ENCODE assay signal across 9 cellular contexts in the genomic region with DNA sequence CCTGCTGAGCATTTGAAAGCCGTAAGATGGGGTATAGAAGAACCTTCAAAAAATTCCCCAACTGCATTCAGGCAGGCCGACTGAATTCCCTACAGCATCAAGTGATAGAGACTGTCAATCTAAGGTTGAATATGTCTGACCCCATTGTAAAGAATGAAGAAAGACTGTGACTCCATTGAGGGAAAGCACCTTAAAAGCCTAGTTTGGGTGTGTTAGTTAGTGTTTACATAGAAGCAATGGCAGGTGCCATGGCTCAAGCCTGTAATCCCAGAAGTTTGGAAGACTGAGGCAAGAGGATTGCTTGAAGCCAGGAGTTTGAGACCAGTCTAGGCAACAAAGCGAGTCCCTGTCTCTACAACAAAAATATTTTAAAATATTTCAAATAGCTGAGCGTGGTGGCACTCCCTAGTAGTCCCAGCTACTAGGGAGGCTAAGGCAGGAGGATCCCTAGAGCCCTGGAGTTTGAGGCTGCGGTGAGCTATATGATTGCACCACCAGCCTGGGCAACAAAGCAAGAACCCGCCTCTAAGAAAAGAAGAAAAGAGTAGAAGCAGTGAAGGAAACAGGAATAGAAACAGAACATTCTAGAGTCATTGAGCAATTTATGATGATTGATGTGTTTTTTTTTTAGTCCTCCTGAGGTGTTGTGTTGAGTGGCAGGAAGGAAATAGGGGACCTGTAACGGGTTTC. TPM values are rescaled to one million over a fixed set of nuclear protein-coding genes. Genes with fewer than 3 reads are reported as not detected.
DNase-seq lines count a peak whose midpoint lies in the region; ATAC-seq and TF ChIP-seq lines count a peak whose summit lies in the region.
"Had no signal": no experiment of that assay in that cellular context is flagged by ENCODE, and none has a peak within 500 bp of the region (broad histone marks: within the 10 kb centered on the region; RNA-seq: fewer than 3 reads in every experiment).

No MANE protein-coding gene starts in this region.

- H3K27ac ChIP-seq in cardiac muscle cell = peak overlapping the region; percentile 94
- peak overlapping the region; percentile 98 for H3K27ac ChIP-seq in psoas muscle

- TF ChIP-seq CTCF in cardiac muscle cell (IDR thresholded peaks at IDR 0.05; ENCODE audit: low read depth, low read length) = no peak
- no peak for TF ChIP-seq CTCF in psoas muscle (IDR thresholded peaks at IDR 0.05)

- DNase-seq in cardiac muscle cell (ENCODE audit: low read depth in 1 of 2, low spot score in 1 of 2) = peak in 1 of 2 donors; percentile 62
- no peak for DNase-seq in cardiac septum (ENCODE audit: low spot score)
- peak; percentile 40 for DNase-seq in NCI-H226
- DNase-seq in effector memory CD8-positive, alpha-beta T cell = no peak
- DNase-seq in psoas muscle = peak; percentile 65 to 78
- no peak for DNase-seq in nucleus accumbens (lab: John Stamatoyannopoulos, UW)
- DNase-seq in NCI-H1105 (lab: John Stamatoyannopoulos, UW) = no peak
- no peak for DNase-seq in 8988T

- H3K36me3 ChIP-seq in cardiac muscle cell (no peaks in the 10 kb centered on the region), psoas muscle (ENCODE audit: insufficient read depth in 1 of 2, low read depth in 1 of 2) (peaks cover 0 to 8% of the 10 kb centered on the region in 2 donors)

- no peaks in the 10 kb centered on the region for H3K27me3 Mint-ChIP-seq in effector memory CD8-positive, alpha-beta T cell
- H3K27me3 Mint-ChIP-seq: brain had no signal

- no peak overlapping the region for H3K27ac Mint-ChIP-seq in effector memory CD8-positive, alpha-beta T cell
- H3K27ac Mint-ChIP-seq: brain had no signal

- H3K9me3 ChIP-seq in cardiac muscle cell (ENCODE audit: low read depth) = no peaks in the 10 kb centered on the region
- no peaks in the 10 kb centered on the region for H3K9me3 ChIP-seq in psoas muscle

- peak; percentile 51 for ATAC-seq in effector memory CD8-positive, alpha-beta T cell (replicated peaks)
- ATAC-seq in psoas muscle = peak; percentile 18 to 51 (median 46)

- intact Hi-C loops in cardiac septum (cut with DNase I) (loop anchor here (1.0 to 2.0 kb wide), 2 partner anchors 15 to 16 kb away; a partner anchor contains a TSS), psoas muscle (cut with DNase I) (loop anchor here in 1 of 2 donors (2.0 kb wide), 1 partner anchor 19 kb away; no protein-coding TSS in a partner anchor)

- H3K4me1 ChIP-seq in cardiac muscle cell (ENCODE audit: low read depth) (peaks cover 59% of the 10 kb centered on the region), psoas muscle (peaks cover 71% of the 10 kb centered on the region)

- H3K4me3 Mint-ChIP-seq in effector memory CD8-positive, alpha-beta T cell = no peak overlapping the region
- H3K4me3 Mint-ChIP-seq: brain had no signal

- H3K4me1 Mint-ChIP-seq in effector memory CD8-positive, alpha-beta T cell (ENCODE audit: low read depth in 2 of 2) = peaks cover 28 to 39% of the 10 kb centered on the region in 2 donors

- H3K36me3 Mint-ChIP-seq in effector memory CD8-positive, alpha-beta T cell (ENCODE audit: insufficient read depth) = peaks cover 11% of the 10 kb centered on the region

- 13 to 27% (median 15%) methylated on average over 7 of the region's 7 CpGs for WGBS in psoas muscle, 3 donors

- H3K4me3 ChIP-seq in cardiac muscle cell (no peak overlapping the region), psoas muscle (peak overlapping the region; percentile 47)

- no peaks in the 10 kb centered on the region for H3K27me3 ChIP-seq in cardiac muscle cell
- no peaks in the 10 kb centered on the region for H3K27me3 ChIP-seq in psoas muscle (ENCODE audit: insufficient read depth in 3 of 3, low read length in 2 of 3)

- no peaks in the 10 kb centered on the region for H3K9me3 Mint-ChIP-seq in effector memory CD8-positive, alpha-beta T cell
- H3K9me3 Mint-ChIP-seq: brain had no signal

RNA-seq across cellular contexts. Expression of a gene that starts 15.4 kb away (rescaled TPM):
- total RNA-seq in cardiac muscle cell (20.6 and 43.4 TPM in 2 replicates), cardiac septum (36.8 TPM), psoas muscle (10 to 100 TPM; 30.5 to 62.5 (median 48.9) TPM)
- polyA plus RNA-seq in cardiac muscle cell (65.1 and 88.2 TPM in 2 replicates), psoas muscle (100 to 1,000 TPM in 1 of 3 donors, 10 to 100 TPM in 2; 59.9 to 139 (median 98.1) TPM)

RNA-seq across cellular contexts. Expression of a gene that starts 15.5 kb away (rescaled TPM):
- total RNA-seq in cardiac muscle cell (4.3 and 5.7 TPM in 2 replicates), cardiac septum (2.9 TPM), psoas muscle (10 to 100 TPM in 1 of 4 donors, 1 to 10 TPM in 2, under 1 TPM in 1; 0.42 to 12.3 (median 4.9) TPM)
- polyA plus RNA-seq in cardiac muscle cell (2.7 and 5.4 TPM in 2 replicates), psoas muscle (10 to 100 TPM in 1 of 3 donors, 1 to 10 TPM in 2; 6.6 to 14.7 (median 7.4) TPM)

RNA-seq across cellular contexts. Expression of a gene that starts 16.5 kb away (rescaled TPM):
- total RNA-seq in cardiac muscle cell = 190 and 260 TPM in 2 replicates
- 172 and 303 TPM in 2 replicates for polyA plus RNA-seq in cardiac muscle cell
- 689 TPM for total RNA-seq in cardiac septum
- 1,000 to 10,000 TPM in 3 of 4 donors, 100 to 1,000 TPM in 1; 887 to 2,747 (median 1,374) TPM for total RNA-seq in psoas muscle
- 1,000 to 10,000 TPM; 1,253 to 1,929 (median 1,863) TPM for polyA plus RNA-seq in psoas muscle

RNA-seq across cellular contexts. Expression of a gene that starts 22.1 kb away (rescaled TPM):
- total RNA-seq in cardiac muscle cell (33.4 and 39.2 TPM in 2 replicates), cardiac septum (25.6 TPM), psoas muscle (10 to 100 TPM; 14.6 to 59.7 (median 38.0) TPM)
- polyA plus RNA-seq in cardiac muscle cell (46.4 and 59.0 TPM in 2 replicates), psoas muscle (10 to 100 TPM; 23.5 to 36.9 (median 28.1) TPM)

RNA-seq across cellular contexts. Expression of a gene that starts 41.6 kb away (rescaled TPM):
- total RNA-seq in cardiac muscle cell (0.18 TPM in 1 of 2 replicates, not detected in the other), cardiac septum (73.8 TPM), psoas muscle (100 to 1,000 TPM; 240 to 354 (median 317) TPM)
- polyA plus RNA-seq in cardiac muscle cell (not detected in 2 replicates), psoas muscle (100 to 1,000 TPM in 2 of 3 donors, 10 to 100 TPM in 1; 38.1 to 314 (median 168) TPM)

Comparison
In these comparisons a context has a peak if more than half of its experiments do, and no peak if none do; other contexts are left out.
1. DNase-seq: peak in NCI-H226 (single experiment) and psoas muscle (2 of 2); none in cardiac septum (single experiment), effector memory CD8-positive, alpha-beta T cell (0 of 3), nucleus accumbens (0 of 56), NCI-H1105 (single experiment) and 8988T (single experiment).